ENCODE assay signal across 1 cellular context in genomic region chr20:8464368-8464767, GRCh38.
TF ChIP-seq lines count a peak whose summit lies in the region.

No MANE protein-coding gene starts in this region.

TF ChIP-seq in GM23338, 12 proteins besides CTCF, POLR2A, EP300 and RAD21 (continued from another document):
- no peak for TF ChIP-seq REST (IDR thresholded peaks at IDR 0.05; ENCODE audit: unreplicated experiment)
- no peak for TF ChIP-seq ZNF462 (CRISPR knock-in tag; IDR thresholded peaks at IDR 0.05)
- no peak for TF ChIP-seq CREB1 (CRISPR knock-in tag; IDR thresholded peaks at IDR 0.05; ENCODE audit: low read depth)
- no peak for TF ChIP-seq ZNF114 (CRISPR knock-in tag; IDR thresholded peaks at IDR 0.05)
- TF ChIP-seq ETS1 (IDR thresholded peaks at IDR 0.05), result no peak
- no peak for TF ChIP-seq NANOG (IDR thresholded peaks at IDR 0.05; ENCODE audit: borderline replicate concordance)
- no peak for TF ChIP-seq STAT1 (IDR thresholded peaks at IDR 0.05; ENCODE audit: unreplicated experiment)
- TF ChIP-seq ZNF331 (CRISPR knock-in tag; IDR thresholded peaks at IDR 0.05; ENCODE audit: low read depth), result no peak
- no peak for TF ChIP-seq EZH2phosphoT487 (IDR thresholded peaks at IDR 0.05; ENCODE audit: unreplicated experiment)
TF ChIP-seq in GM23338: peak in this region for 0.
